1 cellular context compared by ENCODE assay signal in the genomic region with DNA sequence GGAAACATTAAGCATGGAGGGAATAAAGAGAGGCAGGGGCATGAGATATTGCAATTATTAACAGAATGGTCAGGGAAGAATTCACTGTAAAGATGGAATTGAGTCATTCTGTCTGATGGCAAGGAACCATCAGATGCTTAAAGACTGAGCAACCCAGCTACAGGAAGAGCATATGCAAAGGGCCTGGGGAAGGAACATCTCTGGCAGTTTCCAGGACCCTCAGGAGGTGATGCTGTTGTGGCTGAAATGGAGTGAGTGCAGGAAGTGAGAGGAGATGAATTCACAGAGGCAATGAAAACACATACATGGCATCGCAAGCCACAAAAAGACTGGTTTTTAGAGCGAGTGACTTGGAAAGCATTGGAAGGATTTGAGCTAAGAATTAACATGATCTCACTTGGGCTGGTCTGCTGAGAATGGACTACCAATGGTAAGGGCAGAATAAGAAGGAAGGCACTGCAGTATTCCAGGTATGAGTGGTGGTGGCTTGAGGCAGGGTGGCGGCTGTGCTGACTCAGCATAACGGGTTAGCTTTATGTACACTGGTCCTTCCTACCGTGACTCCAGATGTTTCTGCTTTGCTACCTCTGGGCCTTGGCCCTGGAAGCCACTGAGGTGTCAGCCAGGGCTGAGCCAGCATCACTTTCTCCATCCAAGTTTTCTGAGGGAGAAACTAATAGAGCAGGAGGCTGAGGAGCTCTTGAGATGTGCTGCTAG.
TF ChIP-seq lines count a peak whose summit lies in the region.

No MANE protein-coding gene starts in this region.

TF ChIP-seq in GM12878, 131 proteins besides CTCF, POLR2A, EP300 and RAD21:
- no peak for TF ChIP-seq CHD1 (IDR thresholded peaks at IDR 0.05; ENCODE audit: low read depth, low read length)
- TF ChIP-seq KLF5 (IDR thresholded peaks at IDR 0.05; ENCODE audit: partially characterized antibody), result no peak
- no peak for TF ChIP-seq BMI1 (IDR thresholded peaks at IDR 0.05; ENCODE audit: borderline replicate concordance)
- TF ChIP-seq NRF1 (conservative IDR thresholded peaks at IDR 0.05; ENCODE audit: low read depth, low read length), result no peak
- TF ChIP-seq, protein P1, sequence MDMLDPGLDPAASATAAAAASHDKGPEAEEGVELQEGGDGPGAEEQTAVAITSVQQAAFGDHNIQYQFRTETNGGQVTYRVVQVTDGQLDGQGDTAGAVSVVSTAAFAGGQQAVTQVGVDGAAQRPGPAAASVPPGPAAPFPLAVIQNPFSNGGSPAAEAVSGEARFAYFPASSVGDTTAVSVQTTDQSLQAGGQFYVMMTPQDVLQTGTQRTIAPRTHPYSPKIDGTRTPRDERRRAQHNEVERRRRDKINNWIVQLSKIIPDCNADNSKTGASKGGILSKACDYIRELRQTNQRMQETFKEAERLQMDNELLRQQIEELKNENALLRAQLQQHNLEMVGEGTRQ (IDR thresholded peaks at IDR 0.05; ENCODE audit: borderline replicate concordance, low read depth, low read length), result no peak
- TF ChIP-seq BACH1 (IDR thresholded peaks at IDR 0.05; ENCODE audit: borderline replicate concordance), result no peak
- no peak for TF ChIP-seq BHLHE40 (IDR thresholded peaks at IDR 0.05; ENCODE audit: borderline replicate concordance in 1 of 2, low read depth in 2 of 2, low read length in 1 of 2)
- no peak for TF ChIP-seq JUNB (IDR thresholded peaks at IDR 0.05)
- no peak for TF ChIP-seq RFX5 (IDR thresholded peaks at IDR 0.05; ENCODE audit: low read depth, low read length)
- no peak for TF ChIP-seq JUND (IDR thresholded peaks at IDR 0.05; ENCODE audit: low read depth, low read length)
- no peak for TF ChIP-seq RB1 (IDR thresholded peaks at IDR 0.05; ENCODE audit: borderline replicate concordance)
- no peak for TF ChIP-seq TARDBP (IDR thresholded peaks at IDR 0.05; ENCODE audit: borderline replicate concordance)
- no peak for TF ChIP-seq ESRRA (IDR thresholded peaks at IDR 0.05; ENCODE audit: low read length)
- TF ChIP-seq, protein P2, sequence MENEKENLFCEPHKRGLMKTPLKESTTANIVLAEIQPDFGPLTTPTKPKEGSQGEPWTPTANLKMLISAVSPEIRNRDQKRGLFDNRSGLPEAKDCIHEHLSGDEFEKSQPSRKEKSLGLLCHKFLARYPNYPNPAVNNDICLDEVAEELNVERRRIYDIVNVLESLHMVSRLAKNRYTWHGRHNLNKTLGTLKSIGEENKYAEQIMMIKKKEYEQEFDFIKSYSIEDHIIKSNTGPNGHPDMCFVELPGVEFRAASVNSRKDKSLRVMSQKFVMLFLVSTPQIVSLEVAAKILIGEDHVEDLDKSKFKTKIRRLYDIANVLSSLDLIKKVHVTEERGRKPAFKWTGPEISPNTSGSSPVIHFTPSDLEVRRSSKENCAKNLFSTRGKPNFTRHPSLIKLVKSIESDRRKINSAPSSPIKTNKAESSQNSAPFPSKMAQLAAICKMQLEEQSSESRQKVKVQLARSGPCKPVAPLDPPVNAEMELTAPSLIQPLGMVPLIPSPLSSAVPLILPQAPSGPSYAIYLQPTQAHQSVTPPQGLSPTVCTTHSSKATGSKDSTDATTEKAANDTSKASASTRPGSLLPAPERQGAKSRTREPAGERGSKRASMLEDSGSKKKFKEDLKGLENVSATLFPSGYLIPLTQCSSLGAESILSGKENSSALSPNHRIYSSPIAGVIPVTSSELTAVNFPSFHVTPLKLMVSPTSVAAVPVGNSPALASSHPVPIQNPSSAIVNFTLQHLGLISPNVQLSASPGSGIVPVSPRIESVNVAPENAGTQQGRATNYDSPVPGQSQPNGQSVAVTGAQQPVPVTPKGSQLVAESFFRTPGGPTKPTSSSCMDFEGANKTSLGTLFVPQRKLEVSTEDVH (IDR thresholded peaks at IDR 0.05; ENCODE audit: low read depth, partially characterized antibody), result no peak
- no peak for TF ChIP-seq CEBPB (IDR thresholded peaks at IDR 0.05; ENCODE audit: borderline replicate concordance in 1 of 2, low read depth in 2 of 2, low read length in 2 of 2)
- no peak for TF ChIP-seq MEF2A (IDR thresholded peaks at IDR 0.05; ENCODE audit: insufficient read depth, low read depth, low read length)
- TF ChIP-seq, protein P3, sequence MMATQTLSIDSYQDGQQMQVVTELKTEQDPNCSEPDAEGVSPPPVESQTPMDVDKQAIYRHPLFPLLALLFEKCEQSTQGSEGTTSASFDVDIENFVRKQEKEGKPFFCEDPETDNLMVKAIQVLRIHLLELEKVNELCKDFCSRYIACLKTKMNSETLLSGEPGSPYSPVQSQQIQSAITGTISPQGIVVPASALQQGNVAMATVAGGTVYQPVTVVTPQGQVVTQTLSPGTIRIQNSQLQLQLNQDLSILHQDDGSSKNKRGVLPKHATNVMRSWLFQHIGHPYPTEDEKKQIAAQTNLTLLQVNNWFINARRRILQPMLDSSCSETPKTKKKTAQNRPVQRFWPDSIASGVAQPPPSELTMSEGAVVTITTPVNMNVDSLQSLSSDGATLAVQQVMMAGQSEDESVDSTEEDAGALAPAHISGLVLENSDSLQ (IDR thresholded peaks at IDR 0.05), result no peak
- no peak for TF ChIP-seq RAD51 (IDR thresholded peaks at IDR 0.05)
